In the genomic region with DNA sequence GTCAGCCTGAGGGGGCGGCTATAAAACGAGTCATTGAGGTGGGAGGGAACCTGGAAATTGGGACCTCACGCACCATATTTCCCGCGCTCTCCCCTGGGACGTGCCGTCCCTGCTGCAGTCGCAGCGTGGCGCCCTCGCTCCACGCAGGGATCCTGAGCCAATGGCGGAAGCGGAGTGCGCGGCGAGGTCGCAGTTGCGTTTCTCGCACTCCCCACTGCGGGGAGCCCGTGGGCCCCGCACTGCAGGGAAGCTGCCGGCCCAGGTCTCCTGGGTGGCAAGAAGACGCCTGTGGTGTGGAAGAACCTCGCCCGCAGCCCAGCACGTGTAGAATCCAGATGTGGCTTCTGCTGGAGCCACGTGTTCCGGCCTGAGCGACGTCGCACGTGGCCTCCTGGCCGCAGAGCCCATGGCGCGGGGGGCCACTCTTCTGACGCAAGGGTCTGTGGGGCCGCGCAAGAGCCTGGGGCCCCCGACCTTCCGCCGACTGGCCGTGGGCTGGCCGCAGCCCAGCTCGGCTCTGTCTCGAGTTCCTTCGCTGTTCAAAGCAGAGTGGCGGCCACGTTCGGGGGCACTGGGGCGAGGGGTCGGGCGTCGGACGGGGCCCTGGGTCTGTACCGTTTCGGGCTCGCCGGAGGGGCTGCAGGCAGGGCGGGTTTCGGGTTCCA, we compare ENCODE assay signal across 8 cellular contexts. TPM values are rescaled to one million over a fixed set of nuclear protein-coding genes. Genes with fewer than 3 reads are reported as not detected.
DNase-seq lines count a peak whose midpoint lies in the region; ATAC-seq lines count a peak whose summit lies in the region.

No MANE protein-coding gene starts in this region.

- peaks cover 12% of the 10 kb centered on the region for H3K4me1 ChIP-seq in effector memory CD4-positive, alpha-beta T cell (ENCODE audit: control insufficient read depth, insufficient read depth, low read length, poor library complexity, severe bottlenecking)
- no peaks in the 10 kb centered on the region for H3K4me1 ChIP-seq in mesendoderm (ENCODE audit: control insufficient read depth, low read depth, low read length)

- H4K8ac ChIP-seq in mesendoderm (ENCODE audit: low read depth, low read length) = no peak overlapping the region

- peak; percentile 88 for ATAC-seq in GM21786 (IDR thresholded peaks at IDR 0.05; ENCODE audit: unreplicated experiment)

- H3K4me3 ChIP-seq in effector memory CD4-positive, alpha-beta T cell (ENCODE audit: insufficient read depth, low read depth, low read length, poor library complexity, severe bottlenecking) = peak overlapping the region; percentile 23
- no peak overlapping the region for H3K4me3 ChIP-seq in mesendoderm (ENCODE audit: low read length)

- no peak overlapping the region for H2AK5ac ChIP-seq in mesendoderm (ENCODE audit: low read length)

- no peak overlapping the region for H3K23ac ChIP-seq in mesendoderm (ENCODE audit: low read length)

- no peaks in the 10 kb centered on the region for H3K79me2 ChIP-seq in mesendoderm (ENCODE audit: control insufficient read depth, insufficient read depth, low read length)

- H3K4ac ChIP-seq in mesendoderm (ENCODE audit: low read depth, low read length) = no peak overlapping the region

- H2BK120ac ChIP-seq in mesendoderm (ENCODE audit: low read depth, low read length) = no peak overlapping the region

- peaks cover 15% of the 10 kb centered on the region for H3K27me3 ChIP-seq in effector memory CD4-positive, alpha-beta T cell (replicated peaks; ENCODE audit: control insufficient read depth, insufficient read depth, low read length, poor library complexity, severe bottlenecking)
- no peaks in the 10 kb centered on the region for H3K27me3 ChIP-seq in mesendoderm (ENCODE audit: insufficient read depth, low read length, poor library complexity)

- H3K27ac ChIP-seq in effector memory CD4-positive, alpha-beta T cell (ENCODE audit: insufficient read depth, low read length, poor library complexity, severe bottlenecking) = no peak overlapping the region
- no peak overlapping the region for H3K27ac ChIP-seq in mesendoderm (ENCODE audit: low read depth, low read length)

- no peak overlapping the region for H2BK5ac ChIP-seq in mesendoderm (ENCODE audit: low read length)

- H3K4me2 ChIP-seq in mesendoderm (ENCODE audit: low read length) = no peak overlapping the region

- H3K18ac ChIP-seq in mesendoderm (ENCODE audit: low read length) = no peak overlapping the region

- no peak overlapping the region for H4K5ac ChIP-seq in mesendoderm (ENCODE audit: low read length)

- no peak overlapping the region for H3K56ac ChIP-seq in mesendoderm (ENCODE audit: low read length)

- WGBS in mesendoderm (ENCODE audit: extremely low coverage, insufficient coverage, low lambda C conversion rate) = no CpG with 5 or more reads among the region's 62 CpGs

- peak; percentile 74 for DNase-seq in COLO668 (lab: John Stamatoyannopoulos, UW; ENCODE audit: unreplicated experiment)
- peak; percentile 36 for DNase-seq in NCI-H1092 (lab: John Stamatoyannopoulos, UW)
- peak; percentile 38 to 55 for DNase-seq in activated CD8-positive, alpha-beta memory T cell treated with anti-CD3 and anti-CD28 coated beads for 1 hour (ENCODE audit: extremely low read depth in 1 of 2, low read depth in 1 of 2)
- DNase-seq in effector memory CD4-positive, alpha-beta T cell = peak; percentile 56 to 69 (median 65)
- peak; percentile 74 for DNase-seq in mesendoderm
- DNase-seq in stimulated activated CD8-positive, alpha-beta memory T cell treated with anti-CD3 and anti-CD28 coated beads, Interleukin-2, amount 100 ng/mL, for 48 hours (ENCODE audit: low read depth in 2 of 2) = peak; percentile 63 to 71
- no peak for DNase-seq in NCI-H1417 treated with DMSO at 0.1 percent for 48 hours (lab: John Stamatoyannopoulos, UW)

- H2BK15ac ChIP-seq in mesendoderm (replicated peaks; ENCODE audit: low read depth) = no peak overlapping the region

- peak overlapping the region; percentile 20 for H3K9ac ChIP-seq in mesendoderm (ENCODE audit: low read length)

- H3K79me1 ChIP-seq in mesendoderm (ENCODE audit: low read length) = no peaks in the 10 kb centered on the region

- H3K36me3 ChIP-seq in effector memory CD4-positive, alpha-beta T cell (ENCODE audit: control insufficient read depth, insufficient read depth, low read length) = no peaks in the 10 kb centered on the region
- H3K36me3 ChIP-seq in mesendoderm (ENCODE audit: control insufficient read depth, insufficient read depth, low read length) = no peaks in the 10 kb centered on the region

- H3K9me3 ChIP-seq in effector memory CD4-positive, alpha-beta T cell (ENCODE audit: control insufficient read depth, low read length) = no peaks in the 10 kb centered on the region

RNA-seq across cellular contexts. Expression of a gene that starts 26.4 kb away (rescaled TPM):
- 14.9 TPM for polyA plus RNA-seq in mesendoderm (2013, experiment 1 of 2)
- 16.3 TPM for polyA plus RNA-seq in mesendoderm (2013, experiment 2 of 2)

RNA-seq across cellular contexts. Expression of a gene that starts 32.5 kb away (rescaled TPM):
- 332 TPM for polyA plus RNA-seq in mesendoderm (2013, experiment 1 of 2)
- 334 TPM for polyA plus RNA-seq in mesendoderm (2013, experiment 2 of 2)

RNA-seq across cellular contexts. Expression of a gene that starts 42.5 kb away (rescaled TPM):
- polyA plus RNA-seq in mesendoderm (2013, experiment 1 of 2) = 0.74 TPM
- polyA plus RNA-seq in mesendoderm (2013, experiment 2 of 2) = 0.55 TPM
